ENCODE assay signal across 8 cellular contexts in the genomic region with DNA sequence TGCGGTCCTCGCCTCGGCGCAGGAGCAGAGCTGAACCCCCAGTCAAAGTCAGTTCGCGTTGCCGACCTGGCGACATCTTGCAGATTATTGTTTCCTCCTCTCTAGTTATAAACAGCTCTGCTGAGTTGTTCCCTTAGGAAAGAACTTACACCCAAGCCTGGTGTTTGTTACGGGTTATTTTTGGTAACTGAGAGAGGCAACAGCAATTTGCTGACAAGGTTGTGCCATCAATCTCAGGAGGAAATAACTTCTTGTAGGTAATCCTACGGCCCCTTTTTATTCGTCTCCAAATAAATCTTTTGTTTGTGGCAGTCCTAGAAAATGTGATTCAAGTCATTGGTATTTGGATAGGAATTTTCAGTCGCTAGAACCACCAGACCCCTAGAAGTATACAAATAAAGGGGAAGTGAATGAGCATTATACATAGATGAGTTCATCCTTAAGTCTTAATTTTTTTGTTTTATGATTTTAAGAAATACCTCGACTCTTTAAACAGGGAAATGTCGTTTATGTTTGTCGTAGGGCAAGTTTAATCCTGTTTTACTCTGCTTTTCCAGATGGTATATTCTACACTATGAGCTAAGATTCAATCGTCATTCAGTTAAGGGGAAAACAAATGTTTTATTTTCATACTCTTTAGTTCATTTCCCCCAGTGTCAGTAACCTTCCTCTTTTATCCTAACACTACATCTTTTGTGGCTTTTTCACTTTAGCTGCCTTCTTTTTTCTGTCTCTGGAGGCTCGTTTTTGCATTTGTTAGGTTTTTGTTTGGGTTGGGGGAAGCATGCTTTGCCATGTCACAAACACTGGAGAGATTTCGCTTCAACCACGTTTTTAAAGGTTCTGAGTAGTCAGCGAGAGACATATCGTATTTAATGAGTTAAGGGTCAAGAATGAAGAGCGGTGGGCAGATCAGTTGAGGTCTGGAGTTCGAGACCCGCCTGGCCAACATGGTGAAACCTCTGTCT. TPM values are rescaled to one million over a fixed set of nuclear protein-coding genes. Genes with fewer than 3 reads are reported as not detected.
A peak's percentile ranks its signal among the peaks of the same experiment; 100 is the strongest.
DNase-seq lines count a peak whose midpoint lies in the region; ATAC-seq, FAIRE-seq and TF ChIP-seq lines count a peak whose summit lies in the region.

No MANE protein-coding gene starts in this region.

- no peaks in the 10 kb centered on the region for H3K9me3 ChIP-seq in A549
- no peaks in the 10 kb centered on the region for H3K9me3 ChIP-seq in PC-9 (ENCODE audit: insufficient read depth, low read depth)
- H3K9me3 ChIP-seq in upper lobe of right lung = no peaks in the 10 kb centered on the region

- peak overlapping the region; percentile 69 for H3K4me3 Mint-ChIP-seq in chondrocyte (ENCODE audit: unreplicated experiment)

- H3K4me1 ChIP-seq in A549 = peaks cover 31% of the 10 kb centered on the region
- peaks cover 31% of the 10 kb centered on the region; the same call in 1 of the 2 replicates for H3K4me1 ChIP-seq in PC-9 (replicated peaks; ENCODE audit: insufficient read depth)
- peaks cover 8% of the 10 kb centered on the region for H3K4me1 ChIP-seq in upper lobe of right lung

- H3K4me1 Mint-ChIP-seq in chondrocyte (ENCODE audit: low read depth) = peaks cover 45% of the 10 kb centered on the region

- DNase-seq in A549 (ENCODE audit: low read depth in 1 of 2, low spot score in 1 of 2) (peak; percentile 6 to 36), G401 (ENCODE audit: low spot score) (peak; percentile 62), PC-9 (peak in 1 of 2 experiments; percentile 79), chondrocyte (ENCODE audit: low spot score) (no peak), lung microvascular endothelial cell (ENCODE audit: low read depth in 2 of 2) (peak; percentile 11 to 30), upper lobe of right lung (no peak), NCI-H2081 treated with DMSO at 0.1 percent for 48 hours (lab: John Stamatoyannopoulos, UW) (no peak), NCI-H446 (lab: John Stamatoyannopoulos, UW) (no peak)

- peak overlapping the region; percentile 59 for H3K27ac Mint-ChIP-seq in chondrocyte (ENCODE audit: unreplicated experiment)

- H3K27me3 ChIP-seq in PC-9 (ENCODE audit: insufficient read depth, low read depth) (no peaks in the 10 kb centered on the region), upper lobe of right lung (no peaks in the 10 kb centered on the region)

- CTCF ChIA-PET in A549 (lab: Yijun Ruan, JAX) (interaction anchor here (0.6 to 4.1 kb wide), 4 partner anchors 11 to 164 kb away, joined by 3 to 16 read pairs (median 3); no protein-coding TSS in a partner anchor), PC-9 (lab: Charles Lee) (interaction anchor here (0.6 kb wide), 1 partner anchor 9 kb away, joined by 4 read pairs; no protein-coding TSS in a partner anchor)

- no peak for TF ChIP-seq RAD21 in A549 (conservative IDR thresholded peaks at IDR 0.05 in 1 of 2, IDR thresholded peaks at IDR 0.05 in 1 of 2)

- no peaks in the 10 kb centered on the region for H4K20me1 ChIP-seq in PC-9 (ENCODE audit: insufficient read depth)

- peaks cover 1% of the 10 kb centered on the region for H3K36me3 Mint-ChIP-seq in chondrocyte (ENCODE audit: low read depth)

- H3K27me3 Mint-ChIP-seq in chondrocyte (ENCODE audit: low read depth) = no peaks in the 10 kb centered on the region

- TF ChIP-seq CTCF in A549 (IDR thresholded peaks at IDR 0.05) (no peak), PC-9 (conservative IDR thresholded peaks at IDR 0.05) (no peak), chondrocyte (IDR thresholded peaks at IDR 0.05) (no peak), upper lobe of right lung (IDR thresholded peaks at IDR 0.05) (no peak)

- TF ChIP-seq EP300 in A549 (IDR thresholded peaks at IDR 0.05) = no peak

- H3K79me2 ChIP-seq in PC-9 (ENCODE audit: low read depth) = peaks cover 47% of the 10 kb centered on the region

- 26% methylated on average over 24 of the region's 24 CpGs for WGBS in A549 (ENCODE audit: missing lambda C conversion rate)

- H3K36me3 ChIP-seq in PC-9 (ENCODE audit: low read depth) = peaks cover 9% of the 10 kb centered on the region; the same call in 1 of the 2 replicates
- no peaks in the 10 kb centered on the region for H3K36me3 ChIP-seq in upper lobe of right lung

- TSS peak; percentile 42 for BruUV-seq in PC-9 (replicated peaks; lab: Mats Ljungman, UMichigan)

- POLR2A ChIA-PET in A549 (lab: Yijun Ruan, JAX) (interaction anchor here (1.2 to 2.2 kb wide), 5 partner anchors 29 to 205 kb away, joined by 3 to 16 read pairs (median 5); a partner anchor contains a TSS), PC-9 (lab: Charles Lee; ENCODE audit: unreplicated experiment) (interaction anchor here (0.7 to 1.1 kb wide), 4 partner anchors 34 to 206 kb away, joined by 3 to 25 read pairs (median 5); a partner anchor contains a TSS)

- H3K27ac ChIP-seq in A549 = peak overlapping the region; percentile 96 to 99
- peak overlapping the region; percentile 85 for H3K27ac ChIP-seq in PC-9
- H3K27ac ChIP-seq in upper lobe of right lung = peak overlapping the region; percentile 80

- in situ Hi-C loops in G401 (cut with HindIII; ENCODE audit: low sequenced_read_pairs) = no loop called here

- FAIRE-seq in A549 (lab: Jason Lieb, UNC) = peak; percentile 56

- H2AFZ ChIP-seq in PC-9 = peak overlapping the region; percentile 93

- H3K4me3 ChIP-seq in A549 (peak overlapping the region; percentile 85), PC-9 (peak overlapping the region; percentile 80), upper lobe of right lung (peak overlapping the region; percentile 81)

- no peaks in the 10 kb centered on the region for H3K9me2 ChIP-seq in PC-9 (ENCODE audit: insufficient read depth)

- H3F3A ChIP-seq in PC-9 (ENCODE audit: insufficient read depth, low read depth) = peaks cover 10% of the 10 kb centered on the region

- H3K9me3 Mint-ChIP-seq in chondrocyte (ENCODE audit: low read depth) = no peaks in the 10 kb centered on the region

- intact Hi-C loops in PC-9 (cut with micrococcal nuclease; ENCODE audit: unreplicated experiment) (loop anchor here (2.0 kb wide), 2 partner anchors 66 to 152 kb away; a partner anchor contains a TSS), upper lobe of right lung (cut with DNase I) (no loop called here)

- peak overlapping the region; percentile 86 for H3K4me2 ChIP-seq in A549
- H3K4me2 ChIP-seq in PC-9 = peak overlapping the region; percentile 94

- ATAC-seq in A549 (peak in 1 of 2 experiments; percentile 21; a peak in 5 of 6 replicates), upper lobe of right lung (no peak)

- no peak for TF ChIP-seq POLR2A in A549 (IDR thresholded peaks at IDR 0.05; ENCODE audit: low read length)

TF ChIP-seq in A549, 52 proteins besides CTCF, POLR2A, EP300 and RAD21:
- TF ChIP-seq HEYL (CRISPR knock-in tag; IDR thresholded peaks at IDR 0.05) (no peak), KDM5A (IDR thresholded peaks at IDR 0.05) (0 out of 2 replicates have a peak, but pooled peaks have one; percentile 7)

RNA-seq across cellular contexts. Expression of a gene that starts 1.2 kb away (rescaled TPM):
- 17.4 and 25.4 TPM in 2 replicates for polyA plus RNA-seq in A549 (2011; rRNA removed)
- 7.1 and 10.8 TPM in 2 replicates for polyA plus RNA-seq in A549 (2012; cell fraction: cytosol; rRNA removed)
- 6.1 and 7.5 TPM in 2 replicates for polyA plus RNA-seq in A549 (2012; cell fraction: nucleus; rRNA removed)
- polyA plus RNA-seq in A549 (2017; fragmentation: RNase III; extraction: RNeasy Plus Mini Kit Qiagen cat#74134 plus additional on column Dnase treatment) = 13.3 to 14.7 TPM (median 13.9 TPM) in 3 replicates
- polyA minus RNA-seq in A549 (2011; rRNA and poly(A)+ RNA removed) = 7.6 and 8.4 TPM in 2 replicates
- 22.4 and 42.2 TPM in 2 replicates for total RNA-seq in G401 (2014; rRNA removed; shearing (Covaris generic))
- total RNA-seq in PC-9 (2021) = 21.9 and 28.8 TPM in 2 replicates
- total RNA-seq in chondrocyte = 6.2 to 9.8 TPM (median 6.3 TPM) in 3 replicates
- total RNA-seq in lung microvascular endothelial cell = 1.2 and 3.7 TPM in 2 replicates
- total RNA-seq in upper lobe of right lung = 7.1 TPM

RNA-seq across cellular contexts. Expression of a gene that starts 29.2 kb away (rescaled TPM):
- polyA plus RNA-seq in A549 (2011; rRNA removed) (1.9 and 2.7 TPM in 2 replicates), A549 (2017; fragmentation: RNase III; extraction: RNeasy Plus Mini Kit Qiagen cat#74134 plus additional on column Dnase treatment) (0.98 to 1.5 TPM (median 1.3 TPM) in 3 replicates)
- 0.75 and 1.0 TPM in 2 replicates for polyA plus RNA-seq in A549 (2012; cell fraction: cytosol; rRNA removed)
- polyA plus RNA-seq in A549 (2012; cell fraction: nucleus; rRNA removed) = 0.44 and 0.53 TPM in 2 replicates
- 0.66 and 1.4 TPM in 2 replicates for polyA minus RNA-seq in A549 (2011; rRNA and poly(A)+ RNA removed)
- total RNA-seq in G401 (2014; rRNA removed; shearing (Covaris generic)) = 4.6 and 8.2 TPM in 2 replicates
- total RNA-seq in PC-9 (2021) (not detected in 2 replicates), chondrocyte (2.9 to 5.9 TPM (median 4.8 TPM) in 3 replicates), lung microvascular endothelial cell (under 0.01 TPM in 1 of 2 replicates, not detected in the other), upper lobe of right lung (not detected)

Comparison
In these comparisons a context has a peak if more than half of its experiments do, and no peak if none do; other contexts are left out.
1. DNase-seq: peak in A549 (2 of 2), G401 (single experiment) and lung microvascular endothelial cell (2 of 2); none in chondrocyte (single experiment), upper lobe of right lung (single experiment), NCI-H2081 treated with DMSO at 0.1 percent for 48 hours (single experiment) and NCI-H446 (0 of 2).
2. Peak in every context shown above with its lines, with median percentiles within 50 percentile points of each other: H3K27ac ChIP-seq and H3K4me3 ChIP-seq.